Comparison of ENCODE assay signal across 15 cellular contexts in genomic region chr16:17439580-17439979, GRCh38. TPM values are rescaled to one million over a fixed set of nuclear protein-coding genes. Genes with fewer than 3 reads are reported as not detected.
DNase-seq lines count a peak whose midpoint lies in the region; ATAC-seq and TF ChIP-seq lines count a peak whose summit lies in the region.
"Had no signal": no experiment of that assay in that cellular context is flagged by ENCODE, and none has a peak within 500 bp of the region (broad histone marks: within the 10 kb centered on the region; RNA-seq: fewer than 3 reads in every experiment).

No MANE protein-coding gene starts in this region.

- H3K27ac Mint-ChIP-seq in CD4-positive, alpha-beta memory T cell, result peak overlapping the region; percentile 3 to 87 (median 55)
- no peak overlapping the region for H3K27ac Mint-ChIP-seq in type B pancreatic cell
- H3K27ac Mint-ChIP-seq: activated T-helper 2 cell treated with anti-CD3 and anti-CD28 coated beads, Interferon-gamma antibody, Interleukin-2, Interleukin-4, amounts not matched to agents 10 μg/mL and 5 μg/mL and 100 μg/mL, durations not matched to agents 14 hours and 24 hours and 36 hours had no signal

- H3K9me3 Mint-ChIP-seq in CD4-positive, alpha-beta memory T cell, result no peaks in the 10 kb centered on the region
- H3K9me3 Mint-ChIP-seq in type B pancreatic cell, result no peaks in the 10 kb centered on the region
- H3K9me3 Mint-ChIP-seq: activated T-helper 2 cell treated with anti-CD3 and anti-CD28 coated beads, Interferon-gamma antibody, Interleukin-2, Interleukin-4, amounts not matched to agents 10 μg/mL and 5 μg/mL and 100 μg/mL, durations not matched to agents 14 hours and 24 hours and 36 hours had no signal

- DNase-seq in CD4-positive, alpha-beta memory T cell, result peak in 4 of 5 donors; percentile 17 to 34 (median 26)
- peak; percentile 59 for DNase-seq in SKM-1 treated with dmso at 0.1 percent for 144 hours (lab: John Stamatoyannopoulos, UW; ENCODE audit: unreplicated experiment)
- DNase-seq in prostate gland (ENCODE audit: low spot score), result no peak
- no peak for DNase-seq in dorsolateral prefrontal cortex
- no peak for DNase-seq in type B pancreatic cell (ENCODE audit: extremely low spot score, unreplicated experiment)
- DNase-seq: cortex of kidney, NCI-H1694 treated with DMSO at 0.1 percent for 48 hours, right cardiac atrium, SK-N-SH, testis had no signal

- H3K4me3 ChIP-seq in BLaER1 treated with 17β-estradiol and CSF1 and Interleukin-3, amounts not matched to agents 10 nM and 100 nM, result no peak overlapping the region
- no peak overlapping the region for H3K4me3 ChIP-seq in CD4-positive, alpha-beta memory T cell (ENCODE audit: low read length in 2 of 2)
- H3K4me3 ChIP-seq in prostate gland, result no peak overlapping the region
- no peak overlapping the region for H3K4me3 ChIP-seq in dorsolateral prefrontal cortex
- H3K4me3 ChIP-seq: testis had no signal

- H3K9me3 ChIP-seq in BLaER1 treated with 17β-estradiol and CSF1 and Interleukin-3, amounts not matched to agents 10 nM and 100 nM (replicated peaks in 1 of 11), result peaks cover 0 to 35% (median 17%) of the 10 kb centered on the region in 11 experiments; a peak in 14 of 22 replicates
- no peaks in the 10 kb centered on the region for H3K9me3 ChIP-seq in CD4-positive, alpha-beta memory T cell (ENCODE audit: control insufficient read depth in 1 of 2, low read length in 2 of 2)
- no peaks in the 10 kb centered on the region for H3K9me3 ChIP-seq in prostate gland
- H3K9me3 ChIP-seq: SK-N-SH, testis had no signal

- TF ChIP-seq POLR2A in prostate gland (IDR thresholded peaks at IDR 0.05), result no peak

- peak overlapping the region in 7 of 8 donors; percentile 21 to 71 (median 64) for H3K4me3 Mint-ChIP-seq in CD4-positive, alpha-beta memory T cell
- no peak overlapping the region for H3K4me3 Mint-ChIP-seq in type B pancreatic cell

- H4K20me1 ChIP-seq in BLaER1 treated with 17β-estradiol and CSF1 and Interleukin-3, amounts not matched to agents 10 nM and 100 nM, result peaks cover 0 to 71% (median 42%) of the 10 kb centered on the region in 11 experiments; a peak in 11 of 22 replicates

- peaks cover 0 to 21% of the 10 kb centered on the region in 2 donors for H3K36me3 Mint-ChIP-seq in CD4-positive, alpha-beta memory T cell
- H3K36me3 Mint-ChIP-seq in type B pancreatic cell, result no peaks in the 10 kb centered on the region

- H3K4me1 Mint-ChIP-seq in CD4-positive, alpha-beta memory T cell, result peaks cover 31 to 57% (median 43%) of the 10 kb centered on the region in 4 donors
- peaks cover 10% of the 10 kb centered on the region for H3K4me1 Mint-ChIP-seq in type B pancreatic cell (ENCODE audit: unreplicated experiment)

- no peaks in the 10 kb centered on the region for H3K27me3 Mint-ChIP-seq in CD4-positive, alpha-beta memory T cell
- H3K27me3 Mint-ChIP-seq in type B pancreatic cell, result no peaks in the 10 kb centered on the region

- peaks cover 0 to 98% (median 87%) of the 10 kb centered on the region in 11 experiments; a peak in 19 of 22 replicates for H3K36me3 ChIP-seq in BLaER1 treated with 17β-estradiol and CSF1 and Interleukin-3, amounts not matched to agents 10 nM and 100 nM
- no peaks in the 10 kb centered on the region for H3K36me3 ChIP-seq in CD4-positive, alpha-beta memory T cell (ENCODE audit: insufficient read depth, low read length)
- no peaks in the 10 kb centered on the region for H3K36me3 ChIP-seq in prostate gland

- H3K4me2 ChIP-seq in BLaER1 treated with 17β-estradiol and CSF1 and Interleukin-3, amounts not matched to agents 10 nM and 100 nM, result peak overlapping the region; percentile 3 to 55 (median 40); a peak in 17 of 22 replicates
- H3K4me2 ChIP-seq: SK-N-SH had no signal

- CTCF ChIA-PET in CD4-positive, alpha-beta memory T cell (lab: Charles Lee; ENCODE audit: partially characterized antibody), result interaction anchor here (1.2 to 2.1 kb wide), 4 partner anchors 9 to 80 kb away, joined by 3 to 5 read pairs (median 4); no protein-coding TSS in a partner anchor

- TF ChIP-seq CTCF in prostate gland (IDR thresholded peaks at IDR 0.05) (no peak), dorsolateral prefrontal cortex (IDR thresholded peaks at IDR 0.05 in 54 of 56, conservative IDR thresholded peaks at IDR 0.05 in 2 of 56; ENCODE audit: low read depth in 1 of 56, partially characterized antibody in 56 of 56) (no peak), type B pancreatic cell (conservative IDR thresholded peaks at IDR 0.05) (no peak)

- H3K27me3 ChIP-seq in BLaER1 treated with 17β-estradiol and CSF1 and Interleukin-3, amounts not matched to agents 10 nM and 100 nM, result no peaks in the 10 kb centered on the region
- H3K27me3 ChIP-seq in CD4-positive, alpha-beta memory T cell (ENCODE audit: insufficient read depth, low read length), result no peaks in the 10 kb centered on the region
- no peaks in the 10 kb centered on the region for H3K27me3 ChIP-seq in prostate gland (replicated peaks; ENCODE audit: insufficient read depth)
- H3K27me3 ChIP-seq in dorsolateral prefrontal cortex, result no peaks in the 10 kb centered on the region
- H3K27me3 ChIP-seq: testis had no signal

- 82% methylated on average over 3 of the region's 3 CpGs for WGBS in prostate gland

- intact Hi-C loops in CD4-positive, alpha-beta memory T cell (cut with micrococcal nuclease), result no loop called here
- intact Hi-C loops in prostate gland (cut with DNase I) (no loop called here), dorsolateral prefrontal cortex (cut with DNase I) (no loop called here)

- POLR2A ChIA-PET in CD4-positive, alpha-beta memory T cell (lab: Charles Lee; ENCODE audit: partially characterized antibody), result interaction anchor here (1.0 to 1.4 kb wide), 2 partner anchors 69 to 80 kb away, joined by 3 to 7 read pairs; no protein-coding TSS in a partner anchor

- ATAC-seq in esophagus mucosa, result peak; percentile 20
- ATAC-seq: Panc1, right cardiac atrium had no signal

- H3K9ac ChIP-seq in BLaER1 treated with 17β-estradiol and CSF1 and Interleukin-3, amounts not matched to agents 10 nM and 100 nM, result no peak overlapping the region
- H3K9ac ChIP-seq: SK-N-SH had no signal

- peaks cover 10 to 52% (median 28%) of the 10 kb centered on the region in 10 experiments; a peak in 19 of 20 replicates for H3K4me1 ChIP-seq in BLaER1 treated with 17β-estradiol and CSF1 and Interleukin-3, amounts not matched to agents 10 nM and 100 nM
- peaks cover 27% of the 10 kb centered on the region for H3K4me1 ChIP-seq in CD4-positive, alpha-beta memory T cell (ENCODE audit: insufficient read depth, low read length)
- no peaks in the 10 kb centered on the region for H3K4me1 ChIP-seq in prostate gland (replicated peaks)
- H3K4me1 ChIP-seq: testis had no signal

- H3K27ac ChIP-seq in BLaER1 treated with 17β-estradiol and CSF1 and Interleukin-3, amounts not matched to agents 10 nM and 100 nM, result no peak overlapping the region
- no peak overlapping the region for H3K27ac ChIP-seq in CD4-positive, alpha-beta memory T cell (ENCODE audit: low read depth, low read length)
- H3K27ac ChIP-seq in prostate gland, result no peak overlapping the region
- no peak overlapping the region for H3K27ac ChIP-seq in dorsolateral prefrontal cortex
- H3K27ac ChIP-seq: C4-2B, testis had no signal

RNA-seq across cellular contexts. Expression of gene XYLT1, which starts 31.2 kb away (rescaled TPM):
- 10 to 100 TPM; 46.3 to 48.5 TPM for total RNA-seq in CD4-positive, alpha-beta memory T cell
- 1 to 10 TPM; 1.4 to 2.8 TPM for polyA plus RNA-seq in CD4-positive, alpha-beta memory T cell
- 11.0 TPM for total RNA-seq in esophagus mucosa
- total RNA-seq in prostate gland, result 10 to 100 TPM in 1 of 2 donors, 1 to 10 TPM in 1; 5.1 to 19.3 TPM
- 10 to 100 TPM; 19.0 to 51.6 (median 33.3) TPM for total RNA-seq in dorsolateral prefrontal cortex
- 14.3 and 14.9 TPM in 2 replicates for total RNA-seq in type B pancreatic cell (ENCODE audit: low replicate concordance)

Comparison
In these comparisons a context has a peak if more than half of its experiments do, and no peak if none do; other contexts are left out.
1. DNase-seq: peak in CD4-positive, alpha-beta memory T cell (4 of 5) and SKM-1 treated with dmso at 0.1 percent for 144 hours (single experiment); none in prostate gland (single experiment), dorsolateral prefrontal cortex (0 of 10) and type B pancreatic cell (single experiment).